ENCODE assay signal across 17 cellular contexts in genomic region chr1:17875882-17876280, GRCh38.
DNase-seq lines count a peak whose midpoint lies in the region; ATAC-seq and TF ChIP-seq lines count a peak whose summit lies in the region.
"Had no signal": no experiment of that assay in that cellular context is flagged by ENCODE, and none has a peak within 500 bp of the region (broad histone marks: within the 10 kb centered on the region; RNA-seq: fewer than 3 reads in every experiment).

No MANE protein-coding gene starts in this region.

- H3K36me3 Mint-ChIP-seq in nephron progenitor cell (ENCODE audit: low read depth), result no peaks in the 10 kb centered on the region
- H3K36me3 Mint-ChIP-seq: mesothelial cell of epicardium had no signal

- peak overlapping the region; percentile 59 for H3K27ac Mint-ChIP-seq in nephron progenitor cell
- H3K27ac Mint-ChIP-seq: mesothelial cell of epicardium had no signal

- H3K9me3 Mint-ChIP-seq in nephron progenitor cell, result peaks cover 5% of the 10 kb centered on the region
- H3K9me3 Mint-ChIP-seq: central memory CD8-positive, alpha-beta T cell had no signal

- ATAC-seq in GM18505 (IDR thresholded peaks at IDR 0.05; ENCODE audit: unreplicated experiment), result no peak
- no peak for ATAC-seq in left lobe of liver
- no peak for ATAC-seq in HG02571 (IDR thresholded peaks at IDR 0.05; ENCODE audit: unreplicated experiment)

- H3K4me3 Mint-ChIP-seq in nephron progenitor cell, result no peak overlapping the region
- H3K4me3 Mint-ChIP-seq: central memory CD8-positive, alpha-beta T cell; mesothelial cell of epicardium had no signal

- peaks cover 29% of the 10 kb centered on the region for H3K4me1 Mint-ChIP-seq in nephron progenitor cell
- H3K4me1 Mint-ChIP-seq: central memory CD8-positive, alpha-beta T cell had no signal

- DNase-seq in AG10803 (ENCODE audit: low read depth), result peak; percentile 68
- peak; percentile 21 for DNase-seq in RWPE1 (ENCODE audit: low spot score)
- DNase-seq in foreskin fibroblast, result peak; percentile 68 to 74
- no peak for DNase-seq in nephron progenitor cell
- no peak for DNase-seq in left lobe of liver (ENCODE audit: low spot score)
- no peak for DNase-seq in HK-2 (ENCODE audit: unreplicated experiment)
- DNase-seq: activated CD8-positive, alpha-beta memory T cell treated with anti-CD3 and anti-CD28 coated beads for 24 hours; BE2C; DMS153; NCI-H2081; stimulated activated CD8-positive, alpha-beta memory T cell treated with anti-CD3 and anti-CD28 coated beads, Interleukin-4, amount 100 ng/mL, for 48 hours; transverse colon had no signal

- H3K27ac ChIP-seq in RWPE1, result peak overlapping the region; percentile 35
- H3K27ac ChIP-seq: pancreas, transverse colon had no signal

- TF ChIP-seq CTCF in AG10803 (conservative IDR thresholded peaks at IDR 0.05; ENCODE audit: low read length), result no peak
- TF ChIP-seq CTCF in RWPE1 (conservative IDR thresholded peaks at IDR 0.05; ENCODE audit: low read depth), result no peak
- no peak for TF ChIP-seq CTCF in foreskin fibroblast (IDR thresholded peaks at IDR 0.05; ENCODE audit: low read depth, low read length)
- TF ChIP-seq CTCF in nephron progenitor cell (IDR thresholded peaks at IDR 0.05), result no peak

- peaks cover 12% of the 10 kb centered on the region for H3K27me3 Mint-ChIP-seq in nephron progenitor cell (ENCODE audit: low read depth, poor library complexity)

- no peak overlapping the region for H3K4me3 ChIP-seq in AG10803 (ENCODE audit: low read length)
- no peak overlapping the region for H3K4me3 ChIP-seq in foreskin fibroblast (ENCODE audit: low read depth in 1 of 2, low read length in 2 of 2)
- H3K4me3 ChIP-seq: pancreas, transverse colon had no signal

- CTCF ChIA-PET in RWPE1 (lab: Yijun Ruan, JAX), result no interaction called here

- TF ChIP-seq POLR2A in GM18505 (IDR thresholded peaks at IDR 0.05; ENCODE audit: borderline replicate concordance, extremely low read depth, insufficient read depth, insufficient read length), result no peak

- POLR2A ChIA-PET in RWPE1 (lab: Yijun Ruan, JAX; ENCODE audit: low non-redundant PET), result no interaction called here

Comparison
In these comparisons a context has a peak if more than half of its experiments do, and no peak if none do; other contexts are left out.
1. DNase-seq: peak in AG10803 (single experiment), RWPE1 (single experiment) and foreskin fibroblast (2 of 2); none in nephron progenitor cell (single experiment), left lobe of liver (single experiment) and HK-2 (single experiment).